Comparison of ENCODE assay signal across 9 cellular contexts in the genomic region with DNA sequence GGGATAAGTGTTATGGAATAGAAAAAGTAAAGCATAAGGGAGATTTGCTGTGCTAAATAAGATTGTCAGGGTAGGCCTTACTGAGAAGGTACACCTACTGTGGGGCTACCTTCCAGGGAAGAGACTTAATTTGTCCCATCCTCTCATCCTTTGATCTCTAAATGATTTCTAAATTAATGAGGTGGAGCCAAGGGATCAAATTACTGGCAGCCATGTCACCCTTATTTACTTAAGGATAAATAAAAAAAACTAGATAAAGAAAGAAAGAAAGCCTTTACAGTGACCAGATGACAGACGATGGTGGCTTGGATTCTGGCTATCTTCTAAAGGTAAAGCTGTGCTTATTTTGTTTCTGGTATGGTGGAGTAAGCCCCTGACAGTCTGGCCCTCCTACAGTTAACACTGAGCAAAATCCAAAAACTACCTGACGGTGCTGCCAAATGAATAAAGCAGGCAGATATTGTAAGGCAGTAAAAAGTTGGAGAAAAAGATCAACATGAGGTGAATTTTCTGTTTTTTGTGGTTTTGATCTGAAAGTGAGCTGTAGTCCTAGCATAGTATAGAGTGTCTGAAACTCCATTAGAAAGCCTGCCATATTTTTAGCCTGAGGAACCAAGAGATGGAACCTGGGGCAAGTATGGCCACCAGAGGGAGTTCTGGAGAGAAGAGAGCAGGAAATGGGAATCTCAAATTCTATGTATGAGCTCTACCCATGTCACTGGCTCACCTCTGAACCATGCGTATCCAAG.
DNase-seq lines count a peak whose midpoint lies in the region; ATAC-seq and TF ChIP-seq lines count a peak whose summit lies in the region.
"Had no signal": no experiment of that assay in that cellular context is flagged by ENCODE, and none has a peak within 500 bp of the region (broad histone marks: within the 10 kb centered on the region; RNA-seq: fewer than 3 reads in every experiment).

No MANE protein-coding gene starts in this region.

- H3K27ac ChIP-seq in SU-DHL-6 (ENCODE audit: low read depth, low read length), result no peak overlapping the region

- no peaks in the 10 kb centered on the region for H3K27me3 ChIP-seq in SU-DHL-6 (ENCODE audit: low read length)

- DNase-seq in SIG-M5 treated with dmso at 0.1 percent for 504 hours (lab: John Stamatoyannopoulos, UW; ENCODE audit: unreplicated experiment) (peak; percentile 50), SIG-M5 (lab: John Stamatoyannopoulos, UW) (no peak), fibroblast of the conjunctiva (ENCODE audit: low read depth) (peak; percentile 22), posterior vena cava (ENCODE audit: low spot score) (peak; percentile 77)
- DNase-seq in Jurkat, Clone E6-1 (ENCODE audit: low read depth, low spot score), result peak; percentile 25
- DNase-seq: stimulated activated naive B cell treated with anti-CD40 and anti-IgM and Interleukin-4, amounts not matched to agents 10 μg/mL and 1 μg/mL and 100 μg/mL, for 72 hours had no signal

- no peak overlapping the region for H3K4me3 ChIP-seq in Jurkat, Clone E6-1 (ENCODE audit: low read length)
- no peak overlapping the region for H3K4me3 ChIP-seq in SU-DHL-6 (ENCODE audit: insufficient read depth, low read length, poor library complexity, severe bottlenecking)

- no peak overlapping the region for H2AFZ ChIP-seq in SU-DHL-6 (ENCODE audit: low read depth, low read length, severe bottlenecking)

- ATAC-seq in HG02885 (IDR thresholded peaks at IDR 0.05; ENCODE audit: poor library complexity, unreplicated experiment) (no peak), HG03469 (IDR thresholded peaks at IDR 0.05; ENCODE audit: unreplicated experiment) (no peak)

- H3K4me2 ChIP-seq in SU-DHL-6 (ENCODE audit: low read depth, low read length, poor library complexity, severe bottlenecking), result no peak overlapping the region

- no peaks in the 10 kb centered on the region for H3K79me2 ChIP-seq in SU-DHL-6 (ENCODE audit: insufficient read depth, low read length)

- H3K36me3 ChIP-seq in SU-DHL-6 (ENCODE audit: low read length), result no peaks in the 10 kb centered on the region

- no peaks in the 10 kb centered on the region for H3K9me2 ChIP-seq in SU-DHL-6 (replicated peaks; ENCODE audit: insufficient read depth, low read length)

- H3K9ac ChIP-seq in SU-DHL-6 (ENCODE audit: low read length), result no peak overlapping the region

- H4K20me1 ChIP-seq in SU-DHL-6 (ENCODE audit: low read depth, low read length), result no peaks in the 10 kb centered on the region

- TF ChIP-seq CTCF in SU-DHL-6 (IDR thresholded peaks at IDR 0.05; ENCODE audit: insufficient read depth, low read length, poor library complexity, severe bottlenecking), result peak; percentile 36

- intact Hi-C loops in posterior vena cava (cut with DNase I), result loop anchor here (5.0 to 10.0 kb wide), 2 partner anchors 272 to 275 kb away; no protein-coding TSS in a partner anchor

- H3K9me3 ChIP-seq in SU-DHL-6 (ENCODE audit: insufficient read depth, low read length), result no peaks in the 10 kb centered on the region

- H3F3A ChIP-seq in SU-DHL-6 (ENCODE audit: insufficient read depth), result no peaks in the 10 kb centered on the region
